ENCODE assay signal across 16 cellular contexts in the genomic region with DNA sequence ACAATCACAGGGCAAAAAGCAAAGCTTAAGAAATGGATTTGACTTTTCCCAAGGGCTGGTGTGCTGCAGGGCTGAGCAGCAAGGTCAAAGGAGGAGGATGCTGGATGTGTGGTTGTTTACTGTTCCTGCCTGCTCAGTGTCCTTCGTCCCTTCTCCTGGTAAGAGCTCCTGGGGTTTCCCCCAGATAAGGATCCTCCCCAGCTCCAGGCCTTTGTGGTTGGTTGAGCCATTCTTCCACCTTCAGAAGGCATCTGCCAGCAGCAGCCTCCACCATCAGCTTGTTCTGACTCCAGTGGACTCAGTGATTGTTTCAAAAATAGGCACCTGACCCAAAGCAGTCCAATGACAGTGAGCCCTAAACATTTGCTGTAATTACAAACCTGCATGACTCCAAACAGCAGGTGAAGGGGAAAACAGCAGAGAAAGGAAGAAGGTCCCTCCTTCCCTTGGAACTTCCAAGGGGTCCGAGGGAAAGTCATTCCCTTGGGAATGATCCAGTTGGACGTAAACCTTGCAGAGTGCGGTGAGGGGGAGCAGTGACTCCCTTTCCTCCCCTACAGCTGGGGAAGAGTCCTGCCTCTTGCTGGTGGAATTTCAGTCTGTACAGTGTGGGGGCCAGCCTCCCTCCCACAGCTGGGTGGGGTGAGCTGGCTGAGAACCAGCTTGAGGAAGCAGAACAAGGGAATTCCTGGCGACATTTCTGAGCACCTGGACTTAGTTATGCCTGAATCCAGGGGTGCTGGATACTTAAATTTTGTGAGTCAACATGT.
DNase-seq lines count a peak whose midpoint lies in the region; ATAC-seq and TF ChIP-seq lines count a peak whose summit lies in the region.
"Had no signal": no experiment of that assay in that cellular context is flagged by ENCODE, and none has a peak within 500 bp of the region (broad histone marks: within the 10 kb centered on the region; RNA-seq: fewer than 3 reads in every experiment).

No MANE protein-coding gene starts in this region.

- intact Hi-C loops in esophagus muscularis mucosa (cut with DNase I), result no loop called here

- peak overlapping the region; percentile 8; the same call in 1 of the 2 replicates for H2AFZ ChIP-seq in SK-N-SH (ENCODE audit: low read depth)

- TF ChIP-seq CTCF in SK-N-SH (IDR thresholded peaks at IDR 0.05), result no peak
- TF ChIP-seq CTCF in esophagus muscularis mucosa (IDR thresholded peaks at IDR 0.05), result no peak

- H3K36me3 ChIP-seq in SK-N-SH (replicated peaks in 1 of 2; ENCODE audit: control insufficient read depth in 1 of 2, insufficient read depth in 2 of 2, low read length in 1 of 2), result no peaks in the 10 kb centered on the region
- H3K36me3 ChIP-seq in esophagus muscularis mucosa, result no peaks in the 10 kb centered on the region
- H3K36me3 ChIP-seq: gastrocnemius medialis, neutrophil had no signal

- no peaks in the 10 kb centered on the region for H4K20me1 ChIP-seq in SK-N-SH (ENCODE audit: insufficient read depth)

- H3K4me3 ChIP-seq in SK-N-SH (ENCODE audit: low read depth in 2 of 2, low read length in 1 of 2), result no peak overlapping the region
- H3K4me3 ChIP-seq in esophagus muscularis mucosa, result no peak overlapping the region
- H3K4me3 ChIP-seq: gastrocnemius medialis had no signal

- H3K9me3 ChIP-seq in SK-N-SH (no peaks in the 10 kb centered on the region), esophagus muscularis mucosa (peaks cover 0 to 4% (median 0%) of the 10 kb centered on the region in 4 donors)
- H3K9me3 ChIP-seq: gastrocnemius medialis, neutrophil had no signal

- H3K27ac ChIP-seq in SK-N-SH (ENCODE audit: low read depth in 2 of 2, low read length in 1 of 2) (peak overlapping the region in 1 of 2 experiments; percentile 60; a peak in 2 of 4 replicates), esophagus muscularis mucosa (replicated peaks in 1 of 4) (no peak overlapping the region)
- H3K27ac ChIP-seq: epithelial cell of prostate, gastrocnemius medialis, neutrophil had no signal

- ATAC-seq in HG03565 (IDR thresholded peaks at IDR 0.05; ENCODE audit: unreplicated experiment) (no peak), GM19351 (IDR thresholded peaks at IDR 0.05; ENCODE audit: unreplicated experiment) (no peak), GM18517 (IDR thresholded peaks at IDR 0.05; ENCODE audit: unreplicated experiment) (no peak)
- ATAC-seq: gastrocnemius medialis had no signal

- peaks cover 0 to 28% of the 10 kb centered on the region in 2 experiments; a peak in 2 of 4 replicates for H3K4me1 ChIP-seq in SK-N-SH (ENCODE audit: control insufficient read depth in 1 of 2, insufficient read depth in 2 of 2, low read depth in 1 of 2, low read length in 1 of 2)
- H3K4me1 ChIP-seq in esophagus muscularis mucosa, result peaks cover 0 to 17% (median 7%) of the 10 kb centered on the region in 4 donors

- H3K79me2 ChIP-seq in SK-N-SH (ENCODE audit: insufficient read depth), result no peaks in the 10 kb centered on the region

- no peak overlapping the region for H3K9ac ChIP-seq in SK-N-SH

- CTCF ChIA-PET in SK-N-SH (lab: Yijun Ruan, JAX), result interaction anchor here (0.7 to 5.4 kb wide), 6 partner anchors 11 to 422 kb away, joined by 3 to 46 read pairs (median 4); no protein-coding TSS in a partner anchor

- H3F3A ChIP-seq in SK-N-SH (replicated peaks; ENCODE audit: insufficient read depth), result peaks cover 10% of the 10 kb centered on the region

- POLR2A ChIA-PET in SK-N-SH (lab: Yijun Ruan, JAX), result interaction anchor here (0.8 to 1.0 kb wide), 3 partner anchors 21 to 389 kb away, joined by 3 read pairs; no protein-coding TSS in a partner anchor

- H3K27me3 ChIP-seq in SK-N-SH (ENCODE audit: insufficient read depth) (no peaks in the 10 kb centered on the region), esophagus muscularis mucosa (peaks cover 0 to 9% (median 0%) of the 10 kb centered on the region in 4 donors)
- H3K27me3 ChIP-seq: gastrocnemius medialis, neutrophil had no signal

- no peaks in the 10 kb centered on the region for H3K9me2 ChIP-seq in SK-N-SH

- TF ChIP-seq POLR2A in esophagus muscularis mucosa (IDR thresholded peaks at IDR 0.05; ENCODE audit: low read depth), result no peak

- WGBS in SK-N-SH (ENCODE audit: low lambda C conversion rate), result 77% methylated on average over 4 of the region's 5 CpGs
- 55% methylated on average over 5 of the region's 5 CpGs for WGBS in esophagus muscularis mucosa

- no peak for TF ChIP-seq EP300 in SK-N-SH (IDR thresholded peaks at IDR 0.05; ENCODE audit: borderline replicate concordance in 1 of 2, low read depth in 1 of 2, low read length in 1 of 2)
- no peak for TF ChIP-seq EP300 in esophagus muscularis mucosa (IDR thresholded peaks at IDR 0.05)

- DNase-seq in D341Med (ENCODE audit: low spot score), result peak; percentile 6
- peak; percentile 50 for DNase-seq in SK-N-SH
- DNase-seq in esophagus muscularis mucosa (ENCODE audit: extremely low spot score), result peak; percentile 89
- DNase-seq in stimulated activated CD8-positive, alpha-beta memory T cell treated with anti-CD3 and anti-CD28 coated beads, Interleukin-4, amount 100 ng/mL, for 48 hours, result peak; percentile 12
- DNase-seq: activated CD4-positive, CD25-positive, alpha-beta regulatory T cell; gastrocnemius medialis; GOT3; Karpas-422; kidney glomerular epithelial cell; NCI-H1092 treated with DMSO at 0.1 percent for 48 hours; T-helper 2 cell had no signal

- H3K4me2 ChIP-seq in SK-N-SH, result no peak overlapping the region

- no peak for TF ChIP-seq RAD21 in SK-N-SH (IDR thresholded peaks at IDR 0.05; ENCODE audit: low read length)

TF ChIP-seq in SK-N-SH, 30 proteins besides CTCF, POLR2A, EP300 and RAD21:
- TF ChIP-seq, protein P1, sequence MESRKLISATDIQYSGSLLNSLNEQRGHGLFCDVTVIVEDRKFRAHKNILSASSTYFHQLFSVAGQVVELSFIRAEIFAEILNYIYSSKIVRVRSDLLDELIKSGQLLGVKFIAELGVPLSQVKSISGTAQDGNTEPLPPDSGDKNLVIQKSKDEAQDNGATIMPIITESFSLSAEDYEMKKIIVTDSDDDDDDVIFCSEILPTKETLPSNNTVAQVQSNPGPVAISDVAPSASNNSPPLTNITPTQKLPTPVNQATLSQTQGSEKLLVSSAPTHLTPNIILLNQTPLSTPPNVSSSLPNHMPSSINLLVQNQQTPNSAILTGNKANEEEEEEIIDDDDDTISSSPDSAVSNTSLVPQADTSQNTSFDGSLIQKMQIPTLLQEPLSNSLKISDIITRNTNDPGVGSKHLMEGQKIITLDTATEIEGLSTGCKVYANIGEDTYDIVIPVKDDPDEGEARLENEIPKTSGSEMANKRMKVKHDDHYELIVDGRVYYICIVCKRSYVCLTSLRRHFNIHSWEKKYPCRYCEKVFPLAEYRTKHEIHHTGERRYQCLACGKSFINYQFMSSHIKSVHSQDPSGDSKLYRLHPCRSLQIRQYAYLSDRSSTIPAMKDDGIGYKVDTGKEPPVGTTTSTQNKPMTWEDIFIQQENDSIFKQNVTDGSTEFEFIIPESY (IDR thresholded peaks at IDR 0.05; ENCODE audit: borderline replicate concordance, low read depth), result no peak
- TF ChIP-seq YY1 (IDR thresholded peaks at IDR 0.05; ENCODE audit: low read depth) (no peak), CHD2 (IDR thresholded peaks at IDR 0.05; ENCODE audit: low read length, partially characterized antibody) (no peak), FOXJ3 (CRISPR knock-in tag; IDR thresholded peaks at IDR 0.05) (no peak), RCOR1 (IDR thresholded peaks at IDR 0.05; ENCODE audit: low read length) (no peak), TAF1 (IDR thresholded peaks at IDR 0.05; ENCODE audit: borderline replicate concordance, low read depth, low read length) (no peak), NFIC (IDR thresholded peaks at IDR 0.05; ENCODE audit: borderline replicate concordance) (no peak), FOSL2 (IDR thresholded peaks at IDR 0.05; ENCODE audit: borderline replicate concordance, low read depth) (no peak), RFX5 (IDR thresholded peaks at IDR 0.05; ENCODE audit: low read length) (no peak), USF2 (IDR thresholded peaks at IDR 0.05; ENCODE audit: borderline replicate concordance, low read depth, low read length) (no peak), ELF1 (IDR thresholded peaks at IDR 0.05) (no peak)

Comparison
In these comparisons a context has a peak if more than half of its experiments do, and no peak if none do; other contexts are left out.
1. DNase-seq: peak in every context shown above with its lines; median percentile 89 in esophagus muscularis mucosa; 50 in SK-N-SH; 12 in stimulated activated CD8-positive, alpha-beta memory T cell treated with anti-CD3 and anti-CD28 coated beads, Interleukin-4, amount 100 ng/mL, for 48 hours; 6 in D341Med.